Comparison of ENCODE assay signal across 37 cellular contexts in genomic region chr6:97658090-97658489, GRCh38.
"Had no signal": no experiment of that assay in that cellular context is flagged by ENCODE, and none has a peak within 500 bp of the region (broad histone marks: within the 10 kb centered on the region; RNA-seq: fewer than 3 reads in every experiment).

No MANE protein-coding gene starts in this region.

- H3K36me3 ChIP-seq: adrenal gland, ascending aorta, brain microvascular endothelial cell, breast epithelium, cardiac muscle cell had no signal

- H3K27ac Mint-ChIP-seq: activated naive CD4-positive, alpha-beta T cell treated with anti-CD3 and anti-CD28 coated beads for 36 hours; activated naive CD4-positive, alpha-beta T cell treated with anti-CD3 and anti-CD28 coated beads, Interleukin-2, amount 10 ng/mL, durations not matched to agents 7 days and 5 days; activated naive CD4-positive, alpha-beta T cell treated with anti-CD3 and anti-CD28 coated beads, Interleukin-2, amount 50 U/mL, for 24 hours; activated naive CD4-positive, alpha-beta T cell treated with anti-CD3 and anti-CD28 coated beads, Interleukin-2, amount 50 U/mL, for 72 hours; activated naive CD8-positive, alpha-beta T cell; activated naive CD8-positive, alpha-beta T cell treated with anti-CD3 and anti-CD28 coated beads for 36 hours; activated naive CD8-positive, alpha-beta T cell treated with anti-CD3 and anti-CD28 coated beads, Interleukin-2, amount 10 ng/mL, durations not matched to agents 7 days and 5 days; activated naive CD8-positive, alpha-beta T cell treated with anti-CD3 and anti-CD28 coated beads, Interleukin-2, amount 50 U/mL, for 24 hours; activated T-cell treated with anti-CD3 and anti-CD28 coated beads, Interleukin-2, amount 50 U/mL, for 24 hours; activated T-cell treated with anti-CD3 and anti-CD28 coated beads, Interleukin-2, amount 50 U/mL, for 72 hours; activated T-helper 1 cell treated with anti-CD3 and anti-CD28 coated beads, Interleukin-12 subunit alpha, Interleukin-12 subunit beta, Interleukin-2, Interleukin-4 antibody, amounts not matched to agents 30 ng/mL and 10 ng/mL and 1 ng/mL, durations not matched to agents 14 hours and 24 hours and 36 hours; activated T-helper 17 cell treated with anti-CD3 and anti-CD28 coated beads, Interleukin-2, amount 50 U/mL, for 72 hours; activated T-helper 2 cell treated with anti-CD3 and anti-CD28 coated beads, Interferon-gamma antibody, Interleukin-2, Interleukin-4, amounts not matched to agents 10 μg/mL and 5 μg/mL and 100 μg/mL, durations not matched to agents 14 hours and 24 hours and 36 hours had no signal

- H3K4me3 Mint-ChIP-seq: activated naive CD4-positive, alpha-beta T cell treated with anti-CD3 and anti-CD28 coated beads for 36 hours; activated naive CD4-positive, alpha-beta T cell treated with anti-CD3 and anti-CD28 coated beads, Interleukin-2, amount 10 ng/mL, durations not matched to agents 7 days and 5 days; activated naive CD4-positive, alpha-beta T cell treated with anti-CD3 and anti-CD28 coated beads, Interleukin-2, amount 50 U/mL, for 24 hours; activated naive CD8-positive, alpha-beta T cell; activated naive CD8-positive, alpha-beta T cell treated with anti-CD3 and anti-CD28 coated beads for 36 hours; activated naive CD8-positive, alpha-beta T cell treated with anti-CD3 and anti-CD28 coated beads, Interleukin-2, amount 10 ng/mL, durations not matched to agents 7 days and 5 days; activated naive CD8-positive, alpha-beta T cell treated with anti-CD3 and anti-CD28 coated beads, Interleukin-2, amount 50 U/mL, for 24 hours; activated T-cell treated with anti-CD3 and anti-CD28 coated beads, Interleukin-2, amount 50 U/mL, for 24 hours; activated T-cell treated with anti-CD3 and anti-CD28 coated beads, Interleukin-2, amount 50 U/mL, for 4 hours; activated T-cell treated with anti-CD3 and anti-CD28 coated beads, Interleukin-2, amount 50 U/mL, for 72 hours; activated T-helper 1 cell treated with anti-CD3 and anti-CD28 coated beads, Interleukin-12 subunit alpha, Interleukin-12 subunit beta, Interleukin-2, Interleukin-4 antibody, amounts not matched to agents 30 ng/mL and 10 ng/mL and 1 ng/mL, durations not matched to agents 14 hours and 24 hours and 36 hours; activated T-helper 17 cell treated with anti-CD3 and anti-CD28 coated beads, Interleukin-2, amount 50 U/mL, for 72 hours; central memory CD8-positive, alpha-beta T cell had no signal

- H3K27me3 Mint-ChIP-seq: activated naive CD4-positive, alpha-beta T cell treated with anti-CD3 and anti-CD28 coated beads, Interleukin-2, amount 10 ng/mL, durations not matched to agents 7 days and 5 days; activated naive CD4-positive, alpha-beta T cell treated with anti-CD3 and anti-CD28 coated beads, Interleukin-2, amount 50 U/mL, for 24 hours; activated naive CD8-positive, alpha-beta T cell; activated naive CD8-positive, alpha-beta T cell treated with anti-CD3 and anti-CD28 coated beads for 36 hours; activated naive CD8-positive, alpha-beta T cell treated with anti-CD3 and anti-CD28 coated beads, Interleukin-2, amount 10 ng/mL, durations not matched to agents 7 days and 5 days; activated naive CD8-positive, alpha-beta T cell treated with anti-CD3 and anti-CD28 coated beads, Interleukin-2, amount 50 U/mL, for 24 hours; activated T-cell treated with anti-CD3 and anti-CD28 coated beads, Interleukin-2, amount 50 U/mL, for 24 hours; activated T-helper 17 cell treated with anti-CD3 and anti-CD28 coated beads, Interleukin-2, amount 50 U/mL, for 72 hours; central memory CD8-positive, alpha-beta T cell had no signal

- H3K9me3 Mint-ChIP-seq: activated naive CD4-positive, alpha-beta T cell treated with anti-CD3 and anti-CD28 coated beads for 36 hours; activated T-helper 1 cell treated with anti-CD3 and anti-CD28 coated beads, Interleukin-12 subunit alpha, Interleukin-12 subunit beta, Interleukin-2, Interleukin-4 antibody, amounts not matched to agents 30 ng/mL and 10 ng/mL and 1 ng/mL, durations not matched to agents 14 hours and 24 hours and 36 hours; activated T-helper 2 cell treated with anti-CD3 and anti-CD28 coated beads, Interferon-gamma antibody, Interleukin-2, Interleukin-4, amounts not matched to agents 10 μg/mL and 5 μg/mL and 100 μg/mL, durations not matched to agents 14 hours and 24 hours and 36 hours had no signal

- H3K27me3 ChIP-seq: adrenal gland, ascending aorta, body of pancreas, brain microvascular endothelial cell, breast epithelium, cardiac muscle cell had no signal

- DNase-seq: activated effector memory CD4-positive, alpha-beta T cell treated with anti-CD3 and anti-CD28 coated beads, Interleukin-2, amount 50 U/mL, for 16 hours; activated effector memory CD4-positive, alpha-beta T cell treated with Interleukin-2 at 50 U/mL for 16 hours; activated gamma-delta T cell; activated gamma-delta T cell treated with Interleukin-2 at 50 U/mL for 16 hours; activated naive CD4-positive, alpha-beta T cell; activated naive CD4-positive, alpha-beta T cell treated with anti-CD3 and anti-CD28 coated beads for 36 hours; activated naive CD4-positive, alpha-beta T cell treated with anti-CD3 and anti-CD28 coated beads, Interleukin-2, amount 10 ng/mL, durations not matched to agents 7 days and 5 days; activated naive CD4-positive, alpha-beta T cell treated with anti-CD3 and anti-CD28 coated beads, Interleukin-2, amount 50 U/mL, for 16 hours; activated naive CD4-positive, alpha-beta T cell treated with Interleukin-2 at 50 U/mL for 16 hours; activated naive CD8-positive, alpha-beta T cell treated with anti-CD3 and anti-CD28 coated beads for 36 hours; activated naive CD8-positive, alpha-beta T cell treated with anti-CD3 and anti-CD28 coated beads, Interleukin-2, amount 10 ng/mL, durations not matched to agents 7 days and 5 days; activated naive CD8-positive, alpha-beta T cell treated with anti-CD3 and anti-CD28 coated beads, Interleukin-2, amount 50 U/mL, for 24 hours; activated T-cell treated with anti-CD3 and anti-CD28 coated beads, Interleukin-2, amount 50 U/mL, for 1 hour; activated T-cell treated with anti-CD3 and anti-CD28 coated beads, Interleukin-2, amount 50 U/mL, for 24 hours; activated T-cell treated with anti-CD3 and anti-CD28 coated beads, Interleukin-2, amount 50 U/mL, for 4 hours; activated T-cell treated with anti-CD3 and anti-CD28 coated beads, Interleukin-2, amount 50 U/mL, for 48 hours; activated T-cell treated with anti-CD3 and anti-CD28 coated beads, Interleukin-2, amount 50 U/mL, for 72 hours; adrenal gland; amniotic stem cell; amygdala; anterior cingulate cortex; aorta; body of pancreas; brain microvascular endothelial cell; caudate nucleus; central memory CD4-positive, alpha-beta T cell; cerebellar nuclear complex had no signal

- H3K4me3 ChIP-seq: adrenal gland, ascending aorta, body of pancreas, breast epithelium, cardiac muscle cell had no signal

- H3K36me3 Mint-ChIP-seq: activated naive CD4-positive, alpha-beta T cell treated with anti-CD3 and anti-CD28 coated beads, Interleukin-2, amount 10 ng/mL, durations not matched to agents 7 days and 5 days; activated naive CD4-positive, alpha-beta T cell treated with anti-CD3 and anti-CD28 coated beads, Interleukin-2, amount 50 U/mL, for 24 hours; activated naive CD4-positive, alpha-beta T cell treated with anti-CD3 and anti-CD28 coated beads, Interleukin-2, amount 50 U/mL, for 72 hours; activated naive CD8-positive, alpha-beta T cell; activated naive CD8-positive, alpha-beta T cell treated with anti-CD3 and anti-CD28 coated beads for 36 hours; activated naive CD8-positive, alpha-beta T cell treated with anti-CD3 and anti-CD28 coated beads, Interleukin-2, amount 10 ng/mL, durations not matched to agents 7 days and 5 days had no signal

- H3K4me1 ChIP-seq: adrenal gland, ascending aorta, body of pancreas, breast epithelium had no signal

- H3K4me1 Mint-ChIP-seq: activated naive CD4-positive, alpha-beta T cell treated with anti-CD3 and anti-CD28 coated beads, Interleukin-2, amount 10 ng/mL, durations not matched to agents 7 days and 5 days; activated naive CD4-positive, alpha-beta T cell treated with anti-CD3 and anti-CD28 coated beads, Interleukin-2, amount 50 U/mL, for 24 hours; activated naive CD8-positive, alpha-beta T cell treated with anti-CD3 and anti-CD28 coated beads for 36 hours; activated naive CD8-positive, alpha-beta T cell treated with anti-CD3 and anti-CD28 coated beads, Interleukin-2, amount 10 ng/mL, durations not matched to agents 7 days and 5 days; activated naive CD8-positive, alpha-beta T cell treated with anti-CD3 and anti-CD28 coated beads, Interleukin-2, amount 50 U/mL, for 24 hours; activated T-helper 17 cell treated with anti-CD3 and anti-CD28 coated beads, Interleukin-2, amount 50 U/mL, for 72 hours; central memory CD8-positive, alpha-beta T cell had no signal

- H3K27ac ChIP-seq: adrenal gland, ascending aorta, body of pancreas, brain microvascular endothelial cell, breast epithelium, cardiac muscle cell had no signal

- H3K9me3 ChIP-seq: adrenal gland, ascending aorta, body of pancreas, breast epithelium had no signal
